Comparison of ENCODE assay signal across 9 cellular contexts in genomic region chr6:7726416-7727149, GRCh38. TPM values are rescaled to one million over a fixed set of nuclear protein-coding genes. Genes with fewer than 3 reads are reported as not detected.
DNase-seq lines count a peak whose midpoint lies in the region; ATAC-seq and TF ChIP-seq lines count a peak whose summit lies in the region.
"Had no signal": no experiment of that assay in that cellular context is flagged by ENCODE, and none has a peak within 500 bp of the region (broad histone marks: within the 10 kb centered on the region; RNA-seq: fewer than 3 reads in every experiment).

No MANE protein-coding gene starts in this region.

- no peaks in the 10 kb centered on the region for H3K36me3 Mint-ChIP-seq in neural progenitor cell

- H4K20me1 ChIP-seq in HCT116 (ENCODE audit: insufficient read depth) (no peaks in the 10 kb centered on the region), neural progenitor cell (ENCODE audit: low read depth) (peaks cover 29% of the 10 kb centered on the region)

- H3K27me3 Mint-ChIP-seq in neural progenitor cell (ENCODE audit: insufficient read depth, low read depth): peaks cover 42% of the 10 kb centered on the region

- no peaks in the 10 kb centered on the region for H3K9me3 Mint-ChIP-seq in neural progenitor cell

- peak overlapping the region; percentile 61 for H3K4me2 ChIP-seq in HCT116 (ENCODE audit: low read length)
- peak overlapping the region; percentile 93 for H3K4me2 ChIP-seq in neural progenitor cell

- H3F3A ChIP-seq in neural progenitor cell (ENCODE audit: low read depth): peaks cover 18% of the 10 kb centered on the region

- H3K9me3 ChIP-seq in HCT116 (ENCODE audit: control insufficient read depth in 1 of 2, insufficient read depth in 1 of 2, low read depth in 1 of 2, low read length in 2 of 2) (no peaks in the 10 kb centered on the region), Peyer's patch (no peaks in the 10 kb centered on the region), esophagus muscularis mucosa (no peaks in the 10 kb centered on the region), neural progenitor cell (ENCODE audit: low read depth) (no peaks in the 10 kb centered on the region)

- TF ChIP-seq POLR2A in HCT116 (IDR thresholded peaks at IDR 0.05; ENCODE audit: borderline replicate concordance, extremely low read depth, insufficient read depth, insufficient read length) (no peak), Peyer's patch (IDR thresholded peaks at IDR 0.05) (no peak), esophagus muscularis mucosa (IDR thresholded peaks at IDR 0.05; ENCODE audit: low read depth) (no peak)

- RAD21 ChIA-PET in HCT116 (lab: Charles Lee; ENCODE audit: low non-redundant PET in 1 of 2, low total read pairs in 2 of 2, uncharacterized antibody in 2 of 2, unreplicated experiment in 2 of 2): no interaction called here

- TF ChIP-seq RAD21 in HCT116 (IDR thresholded peaks at IDR 0.05; ENCODE audit: low read depth): no peak

- POLR2A ChIA-PET in HCT116 (lab: Charles Lee): interaction anchor here (0.7 kb wide), 1 partner anchor 33 kb away, joined by 3 read pairs; no protein-coding TSS in a partner anchor

- CTCF ChIA-PET in HCT116 (lab: Charles Lee): no interaction called here

- H3K79me2 ChIP-seq in HCT116 (ENCODE audit: insufficient read depth, low read length) (no peaks in the 10 kb centered on the region), neural progenitor cell (ENCODE audit: low read depth) (no peaks in the 10 kb centered on the region)

- ATAC-seq in HCT116: no peak

- H3K27ac ChIP-seq in HCT116 (ENCODE audit: low read depth, low read length) (no peak overlapping the region), Peyer's patch (no peak overlapping the region), esophagus muscularis mucosa (replicated peaks in 1 of 4) (peak overlapping the region in 1 of 4 donors; percentile 8), neural progenitor cell (no peak overlapping the region)
- H3K27ac ChIP-seq: 22Rv1 had no signal

- no TSS peak for BruUV-seq in HCT116 (replicated peaks; lab: Mats Ljungman, UMichigan)

- H3K27me3 ChIP-seq in HCT116 (ENCODE audit: insufficient read depth, low read length) (no peaks in the 10 kb centered on the region), Peyer's patch (peaks cover 0 to 21% of the 10 kb centered on the region in 2 donors), esophagus muscularis mucosa (peaks cover 0 to 87% (median 28%) of the 10 kb centered on the region in 4 donors), neural progenitor cell (peaks cover 100% of the 10 kb centered on the region)

- H3K4me1 ChIP-seq in HCT116 (ENCODE audit: control insufficient read depth in 1 of 2, insufficient read depth in 2 of 2, low read length in 2 of 2): peaks cover 11 to 23% of the 10 kb centered on the region in 2 experiments
- peaks cover 0 to 29% (median 20%) of the 10 kb centered on the region in 4 donors for H3K4me1 ChIP-seq in Peyer's patch
- H3K4me1 ChIP-seq in esophagus muscularis mucosa: peaks cover 33 to 50% (median 48%) of the 10 kb centered on the region in 4 donors
- H3K4me1 ChIP-seq in neural progenitor cell: peaks cover 24% of the 10 kb centered on the region

- H3K4me1 Mint-ChIP-seq in neural progenitor cell: peaks cover 27% of the 10 kb centered on the region

- H3K9ac ChIP-seq in HCT116 (ENCODE audit: low read length) (no peak overlapping the region), neural progenitor cell (no peak overlapping the region)

- H3K27ac Mint-ChIP-seq in neural progenitor cell: no peak overlapping the region

- peak overlapping the region; percentile 88 for H3K4me3 Mint-ChIP-seq in neural progenitor cell

- no peaks in the 10 kb centered on the region for H3K36me3 ChIP-seq in HCT116 (ENCODE audit: control insufficient read depth in 1 of 2, insufficient read depth in 2 of 2, low read length in 2 of 2)
- no peaks in the 10 kb centered on the region for H3K36me3 ChIP-seq in Peyer's patch
- no peaks in the 10 kb centered on the region for H3K36me3 ChIP-seq in esophagus muscularis mucosa
- H3K36me3 ChIP-seq in neural progenitor cell: no peaks in the 10 kb centered on the region

- WGBS in esophagus muscularis mucosa: 0% methylated on average over 3 of the region's 84 CpGs

- no peak overlapping the region for H2AFZ ChIP-seq in HCT116 (ENCODE audit: low read depth, low read length, poor library complexity, severe bottlenecking)
- peak overlapping the region; percentile 79 for H2AFZ ChIP-seq in neural progenitor cell (replicated peaks)

- H3K9me2 ChIP-seq in HCT116 (ENCODE audit: insufficient read depth): no peaks in the 10 kb centered on the region

- no peak for TF ChIP-seq EP300 in esophagus muscularis mucosa (IDR thresholded peaks at IDR 0.05)

- DNase-seq in DMS 273 (lab: John Stamatoyannopoulos, UW; ENCODE audit: unreplicated experiment): peak; percentile 62
- no peak for DNase-seq in DMS 273 treated with DMSO at 0.1 percent for 48 hours (lab: John Stamatoyannopoulos, UW)
- no peak for DNase-seq in HCT116 (ENCODE audit: low read depth, low spot score)
- no peak for DNase-seq in Peyer's patch
- peak; percentile 87 for DNase-seq in esophagus muscularis mucosa (ENCODE audit: extremely low spot score)
- DNase-seq in neural progenitor cell (ENCODE audit: low spot score): peak; percentile 66
- DNase-seq in NCI-H187 treated with DMSO at 0.1 percent for 48 hours (lab: John Stamatoyannopoulos, UW): no peak
- no peak for DNase-seq in NOMO-1 (lab: John Stamatoyannopoulos, UW; ENCODE audit: unreplicated experiment in 2 of 2)

- intact Hi-C loops in HCT116 (cut with micrococcal nuclease): loop anchor here (10.0 kb wide), 1 partner anchor 188 kb away; the partner anchor contains the start of gene TXNDC5
- intact Hi-C loops in esophagus muscularis mucosa (cut with DNase I): loop anchor here (5.0 to 10.0 kb wide), 2 partner anchors 61 to 488 kb away; no protein-coding TSS in a partner anchor

- H3K4me3 ChIP-seq in HCT116 (replicated peaks in 1 of 2; ENCODE audit: low read depth in 1 of 2, low read length in 2 of 2): peak overlapping the region in 1 of 2 experiments; percentile 30; a peak in 2 of 4 replicates
- peak overlapping the region; percentile 33 to 70 (median 56) for H3K4me3 ChIP-seq in Peyer's patch
- peak overlapping the region; percentile 61 to 70 (median 64) for H3K4me3 ChIP-seq in esophagus muscularis mucosa
- H3K4me3 ChIP-seq in neural progenitor cell: peak overlapping the region; percentile 53

- TF ChIP-seq CTCF in HCT116 (IDR thresholded peaks at IDR 0.05 in 2 of 3, conservative IDR thresholded peaks at IDR 0.05 in 1 of 3; ENCODE audit: borderline replicate concordance in 1 of 3, insufficient read depth in 1 of 3, low read depth in 2 of 3, low read length in 2 of 3) (no peak), Peyer's patch (IDR thresholded peaks at IDR 0.05) (no peak), esophagus muscularis mucosa (IDR thresholded peaks at IDR 0.05) (no peak), neural progenitor cell (IDR thresholded peaks at IDR 0.05) (no peak)

TF ChIP-seq in HCT116, 20 proteins besides CTCF, POLR2A, EP300 and RAD21 (continues in another document):
- TF ChIP-seq SRF (IDR thresholded peaks at IDR 0.05; ENCODE audit: low read depth): no peak
- TF ChIP-seq SP1 (IDR thresholded peaks at IDR 0.05; ENCODE audit: low read depth): no peak
- TF ChIP-seq ZNF274 (IDR thresholded peaks at IDR 0.05; ENCODE audit: low read depth, low read length): no peak
- TF ChIP-seq ATF3 (IDR thresholded peaks at IDR 0.05): no peak
- TF ChIP-seq FOSL1 (IDR thresholded peaks at IDR 0.05; ENCODE audit: low read depth): no peak
- no peak for TF ChIP-seq CBX3 (IDR thresholded peaks at IDR 0.05; ENCODE audit: low read depth)
- TF ChIP-seq EZH2phosphoT487 (IDR thresholded peaks at IDR 0.05; ENCODE audit: borderline replicate concordance): no peak
- no peak for TF ChIP-seq EZH2 (IDR thresholded peaks at IDR 0.05)
- no peak for TF ChIP-seq POLR2AphosphoS5 (IDR thresholded peaks at IDR 0.05; ENCODE audit: low read depth, low read length)
- no peak for TF ChIP-seq ELF1 (IDR thresholded peaks at IDR 0.05; ENCODE audit: borderline replicate concordance, low read depth)
- no peak for TF ChIP-seq JUND (IDR thresholded peaks at IDR 0.05)
- TF ChIP-seq ZFX (IDR thresholded peaks at IDR 0.05): no peak
- no peak for TF ChIP-seq EGR1 (IDR thresholded peaks at IDR 0.05; ENCODE audit: low read depth)
- no peak for TF ChIP-seq REST (IDR thresholded peaks at IDR 0.05; ENCODE audit: low read depth)
- TF ChIP-seq CEBPB (IDR thresholded peaks at IDR 0.05; ENCODE audit: low read depth): no peak

RNA-seq across cellular contexts. Expression of gene BMP6, which starts 0.7 kb away (rescaled TPM):
- total RNA-seq in HCT116 (2021; ENCODE audit: unreplicated experiment): 1.6 TPM
- polyA plus RNA-seq in HCT116 (2012): 1.1 and 1.2 TPM in 2 replicates
- total RNA-seq in Peyer's patch: 1 to 10 TPM in 3 of 4 donors, under 1 TPM in 1; 0.88 to 3.6 (median 2.2) TPM
- 10 to 100 TPM in 1 of 4 donors, 1 to 10 TPM in 3; 5.1 to 10.0 (median 6.9) TPM for total RNA-seq in esophagus muscularis mucosa
- 0.37 and 0.41 TPM in 2 replicates for total RNA-seq in neural progenitor cell (ENCODE audit: low replicate concordance)

Comparison
In these comparisons a context has a peak if more than half of its experiments do, and no peak if none do; other contexts are left out.
1. DNase-seq: peak in DMS 273 (single experiment), esophagus muscularis mucosa (single experiment) and neural progenitor cell (single experiment); none in DMS 273 treated with DMSO at 0.1 percent for 48 hours (single experiment), HCT116 (single experiment), Peyer's patch (0 of 3), NCI-H187 treated with DMSO at 0.1 percent for 48 hours (single experiment) and NOMO-1 (0 of 2).